In the genomic region with DNA sequence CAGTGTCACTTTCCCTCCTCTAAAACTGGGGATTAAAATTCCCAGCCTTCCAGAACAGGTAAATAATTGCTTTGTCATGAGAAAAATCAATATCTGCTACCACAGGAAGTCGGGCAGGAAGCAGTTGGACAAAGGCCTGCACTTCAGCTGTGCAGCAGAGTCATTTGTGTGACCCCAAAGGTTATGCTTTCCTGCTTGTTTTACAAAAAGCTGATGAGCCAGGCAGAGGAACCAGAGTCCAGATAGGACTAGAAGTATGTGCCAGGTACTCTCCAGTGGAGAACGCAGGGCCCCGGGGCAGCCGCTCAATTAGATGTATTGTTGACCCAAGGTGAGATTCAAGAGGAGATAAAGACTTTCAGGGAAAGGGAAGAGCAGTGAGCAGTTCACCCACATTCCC, we compare ENCODE assay signal across 1 cellular context.
TF ChIP-seq lines count a peak whose summit lies in the region.

No MANE protein-coding gene starts in this region.

TF ChIP-seq in HepG2, 621 proteins besides CTCF, POLR2A, EP300 and RAD21 (continued from another document and continues in another):
- TF ChIP-seq ZNF576 (CRISPR knock-in tag; IDR thresholded peaks at IDR 0.05) (no peak), PAF1 (CRISPR knock-in tag; IDR thresholded peaks at IDR 0.05) (no peak), SIX4 (CRISPR knock-in tag; IDR thresholded peaks at IDR 0.05) (0 out of 2 replicates have a peak, but pooled peaks have one; percentile 12), HMGA1 (CRISPR knock-in tag; conservative IDR thresholded peaks at IDR 0.05) (no peak), ZFP82 (CRISPR knock-in tag; IDR thresholded peaks at IDR 0.05; ENCODE audit: borderline replicate concordance) (no peak), ZSCAN21 (CRISPR knock-in tag; IDR thresholded peaks at IDR 0.05; ENCODE audit: borderline replicate concordance) (no peak), ZNF354B (CRISPR knock-in tag; IDR thresholded peaks at IDR 0.05) (no peak), ZMAT3 (CRISPR knock-in tag; conservative IDR thresholded peaks at IDR 0.05) (no peak), ZNF121 (CRISPR knock-in tag; IDR thresholded peaks at IDR 0.05) (no peak), NRL (CRISPR knock-in tag; IDR thresholded peaks at IDR 0.05; ENCODE audit: borderline replicate concordance) (no peak), ZNF276 (CRISPR knock-in tag; IDR thresholded peaks at IDR 0.05; ENCODE audit: low read depth) (no peak), KMT2A (CRISPR knock-in tag; IDR thresholded peaks at IDR 0.05) (0 out of 2 replicates have a peak, but pooled peaks have one; percentile 41), SNRNP70 (IDR thresholded peaks at IDR 0.05; ENCODE audit: low read depth, low read length) (no peak), ZNF574 (CRISPR knock-in tag; IDR thresholded peaks at IDR 0.05) (peak; percentile 69), ZNF609 (CRISPR knock-in tag; IDR thresholded peaks at IDR 0.05; ENCODE audit: borderline replicate concordance) (peak; percentile 91), ZNF343 (CRISPR knock-in tag; IDR thresholded peaks at IDR 0.05) (peak; percentile 53; the same call in 1 of the 2 replicates), ZNF768 (CRISPR knock-in tag; IDR thresholded peaks at IDR 0.05) (no peak), ZNF616 (CRISPR knock-in tag; IDR thresholded peaks at IDR 0.05; ENCODE audit: low read depth) (no peak), EEA1 (CRISPR knock-in tag; IDR thresholded peaks at IDR 0.05; ENCODE audit: borderline replicate concordance) (no peak), PAWR (CRISPR knock-in tag; IDR thresholded peaks at IDR 0.05; ENCODE audit: borderline replicate concordance) (no peak), DZIP1 (CRISPR knock-in tag; IDR thresholded peaks at IDR 0.05) (no peak), RBFOX2 (IDR thresholded peaks at IDR 0.05; ENCODE audit: low read depth, low read length) (no peak), RCOR2 (CRISPR knock-in tag; IDR thresholded peaks at IDR 0.05) (peak; percentile 85), PHF8 (CRISPR knock-in tag; IDR thresholded peaks at IDR 0.05) (0 out of 2 replicates have a peak, but pooled peaks have one; percentile 30), STAG1 (CRISPR knock-in tag; IDR thresholded peaks at IDR 0.05) (no peak; the same call in 1 of the 2 replicates), ZFX (CRISPR knock-in tag; IDR thresholded peaks at IDR 0.05; ENCODE audit: low read depth) (peak; percentile 71), ZNF761 (CRISPR knock-in tag; conservative IDR thresholded peaks at IDR 0.05) (no peak), MAF1 (CRISPR knock-in tag; IDR thresholded peaks at IDR 0.05; ENCODE audit: borderline replicate concordance) (no peak), ZNF225 (CRISPR knock-in tag; IDR thresholded peaks at IDR 0.05) (no peak), SAP130 (CRISPR knock-in tag; IDR thresholded peaks at IDR 0.05; ENCODE audit: low read depth) (peak; percentile 74), ZNF589 (CRISPR knock-in tag; conservative IDR thresholded peaks at IDR 0.05) (no peak)
- TF ChIP-seq, protein P1, sequence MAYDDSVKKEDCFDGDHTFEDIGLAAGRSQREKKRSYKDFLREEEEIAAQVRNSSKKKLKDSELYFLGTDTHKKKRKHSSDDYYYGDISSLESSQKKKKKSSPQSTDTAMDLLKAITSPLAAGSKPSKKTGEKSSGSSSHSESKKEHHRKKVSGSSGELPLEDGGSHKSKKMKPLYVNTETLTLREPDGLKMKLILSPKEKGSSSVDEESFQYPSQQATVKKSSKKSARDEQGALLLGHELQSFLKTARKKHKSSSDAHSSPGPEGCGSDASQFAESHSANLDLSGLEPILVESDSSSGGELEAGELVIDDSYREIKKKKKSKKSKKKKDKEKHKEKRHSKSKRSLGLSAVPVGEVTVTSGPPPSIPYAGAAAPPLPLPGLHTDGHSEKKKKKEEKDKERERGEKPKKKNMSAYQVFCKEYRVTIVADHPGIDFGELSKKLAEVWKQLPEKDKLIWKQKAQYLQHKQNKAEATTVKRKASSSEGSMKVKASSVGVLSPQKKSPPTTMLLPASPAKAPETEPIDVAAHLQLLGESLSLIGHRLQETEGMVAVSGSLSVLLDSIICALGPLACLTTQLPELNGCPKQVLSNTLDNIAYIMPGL (CRISPR knock-in tag; IDR thresholded peaks at IDR 0.05; ENCODE audit: borderline replicate concordance in 1 of 2, low read depth in 1 of 2) = no peak
- TF ChIP-seq, protein P2, sequence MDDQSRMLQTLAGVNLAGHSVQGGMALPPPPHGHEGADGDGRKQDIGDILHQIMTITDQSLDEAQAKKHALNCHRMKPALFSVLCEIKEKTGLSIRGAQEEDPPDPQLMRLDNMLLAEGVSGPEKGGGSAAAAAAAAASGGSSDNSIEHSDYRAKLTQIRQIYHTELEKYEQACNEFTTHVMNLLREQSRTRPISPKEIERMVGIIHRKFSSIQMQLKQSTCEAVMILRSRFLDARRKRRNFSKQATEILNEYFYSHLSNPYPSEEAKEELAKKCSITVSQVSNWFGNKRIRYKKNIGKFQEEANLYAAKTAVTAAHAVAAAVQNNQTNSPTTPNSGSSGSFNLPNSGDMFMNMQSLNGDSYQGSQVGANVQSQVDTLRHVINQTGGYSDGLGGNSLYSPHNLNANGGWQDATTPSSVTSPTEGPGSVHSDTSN (CRISPR knock-in tag; IDR thresholded peaks at IDR 0.05; ENCODE audit: borderline replicate concordance) = no peak
- TF ChIP-seq, protein P3, sequence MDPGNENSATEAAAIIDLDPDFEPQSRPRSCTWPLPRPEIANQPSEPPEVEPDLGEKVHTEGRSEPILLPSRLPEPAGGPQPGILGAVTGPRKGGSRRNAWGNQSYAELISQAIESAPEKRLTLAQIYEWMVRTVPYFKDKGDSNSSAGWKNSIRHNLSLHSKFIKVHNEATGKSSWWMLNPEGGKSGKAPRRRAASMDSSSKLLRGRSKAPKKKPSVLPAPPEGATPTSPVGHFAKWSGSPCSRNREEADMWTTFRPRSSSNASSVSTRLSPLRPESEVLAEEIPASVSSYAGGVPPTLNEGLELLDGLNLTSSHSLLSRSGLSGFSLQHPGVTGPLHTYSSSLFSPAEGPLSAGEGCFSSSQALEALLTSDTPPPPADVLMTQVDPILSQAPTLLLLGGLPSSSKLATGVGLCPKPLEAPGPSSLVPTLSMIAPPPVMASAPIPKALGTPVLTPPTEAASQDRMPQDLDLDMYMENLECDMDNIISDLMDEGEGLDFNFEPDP (CRISPR knock-in tag; conservative IDR thresholded peaks at IDR 0.05) = no peak
- TF ChIP-seq, protein P4, sequence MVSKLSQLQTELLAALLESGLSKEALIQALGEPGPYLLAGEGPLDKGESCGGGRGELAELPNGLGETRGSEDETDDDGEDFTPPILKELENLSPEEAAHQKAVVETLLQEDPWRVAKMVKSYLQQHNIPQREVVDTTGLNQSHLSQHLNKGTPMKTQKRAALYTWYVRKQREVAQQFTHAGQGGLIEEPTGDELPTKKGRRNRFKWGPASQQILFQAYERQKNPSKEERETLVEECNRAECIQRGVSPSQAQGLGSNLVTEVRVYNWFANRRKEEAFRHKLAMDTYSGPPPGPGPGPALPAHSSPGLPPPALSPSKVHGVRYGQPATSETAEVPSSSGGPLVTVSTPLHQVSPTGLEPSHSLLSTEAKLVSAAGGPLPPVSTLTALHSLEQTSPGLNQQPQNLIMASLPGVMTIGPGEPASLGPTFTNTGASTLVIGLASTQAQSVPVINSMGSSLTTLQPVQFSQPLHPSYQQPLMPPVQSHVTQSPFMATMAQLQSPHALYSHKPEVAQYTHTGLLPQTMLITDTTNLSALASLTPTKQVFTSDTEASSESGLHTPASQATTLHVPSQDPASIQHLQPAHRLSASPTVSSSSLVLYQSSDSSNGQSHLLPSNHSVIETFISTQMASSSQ (IDR thresholded peaks at IDR 0.05; ENCODE audit: low read depth) = peak; percentile 59; the same call in 1 of the 2 replicates
- TF ChIP-seq, protein P4 (CRISPR knock-in tag; IDR thresholded peaks at IDR 0.05; ENCODE audit: borderline replicate concordance) = peak; percentile 43; the same call in 1 of the 2 replicates
